18 cellular contexts compared by ENCODE assay signal in genomic region chr7:55212176-55212575, GRCh38.
"Had no signal": no experiment of that assay in that cellular context is flagged by ENCODE, and none has a peak within 500 bp of the region (broad histone marks: within the 10 kb centered on the region; RNA-seq: fewer than 3 reads in every experiment).

No MANE protein-coding gene starts in this region.

- H3K27me3 ChIP-seq: gastroesophageal sphincter, heart right ventricle, right atrium auricular region, uterus had no signal

- H3K9me3 Mint-ChIP-seq: activated CD8-positive, alpha-beta T cell treated with anti-CD3 and anti-CD28 coated beads for 36 hours; activated T-cell treated with anti-CD3 and anti-CD28 coated beads, Interleukin-2, amount 50 U/mL, for 4 hours; natural killer cell treated with Interleukin-12 subunit alpha and Interleukin-12 subunit beta and Interleukin-15 and Interleukin-18, amount 100 ng/mL, for 72 hours; stimulated activated naive CD8-positive, alpha-beta T cell treated with anti-CD3 and anti-CD28 coated beads, Interleukin-15, Interleukin-2, amounts not matched to agents 100 ng/mL and 50 ng/mL, for 24 hours; WTC11 had no signal

- H3K4me3 Mint-ChIP-seq: activated CD8-positive, alpha-beta T cell treated with anti-CD3 and anti-CD28 coated beads for 36 hours; activated T-cell treated with anti-CD3 and anti-CD28 coated beads, Interleukin-2, amount 50 U/mL, for 4 hours; natural killer cell treated with Interleukin-12 subunit alpha and Interleukin-12 subunit beta and Interleukin-15 and Interleukin-18, amount 100 ng/mL, for 72 hours; stimulated activated naive CD8-positive, alpha-beta T cell treated with anti-CD3 and anti-CD28 coated beads, Interleukin-15, Interleukin-2, amounts not matched to agents 100 ng/mL and 50 ng/mL, for 24 hours; T-helper 17 cell; WTC11 had no signal

- ATAC-seq: activated CD8-positive, alpha-beta T cell treated with anti-CD3 and anti-CD28 coated beads for 36 hours; activated T-cell treated with anti-CD3 and anti-CD28 coated beads, Interleukin-2, amount 50 U/mL, for 4 hours; T-helper 17 cell had no signal

- H3K27ac Mint-ChIP-seq: activated CD8-positive, alpha-beta T cell treated with anti-CD3 and anti-CD28 coated beads for 36 hours; natural killer cell treated with Interleukin-12 subunit alpha and Interleukin-12 subunit beta and Interleukin-15 and Interleukin-18, amount 100 ng/mL, for 72 hours; stimulated activated naive CD8-positive, alpha-beta T cell treated with anti-CD3 and anti-CD28 coated beads, Interleukin-15, Interleukin-2, amounts not matched to agents 100 ng/mL and 50 ng/mL, for 24 hours; T-helper 17 cell; WTC11 had no signal

- H3K36me3 ChIP-seq: uterus had no signal

- H3K27ac ChIP-seq: gastroesophageal sphincter, heart right ventricle, right atrium auricular region, uterus had no signal

- H3K4me1 ChIP-seq: right atrium auricular region, uterus had no signal

- DNase-seq: activated CD4-positive, alpha-beta T cell treated with anti-CD3 and anti-CD28 coated beads for 4 hours; activated CD8-positive, alpha-beta T cell treated with anti-CD3 and anti-CD28 coated beads for 36 hours; activated effector memory CD4-positive, alpha-beta T cell treated with Interleukin-2 at 50 U/mL for 16 hours; activated naive CD4-positive, alpha-beta T cell treated with anti-CD3 and anti-CD28 coated beads, Interleukin-2, amount 50 U/mL, for 16 hours; activated T-cell treated with anti-CD3 and anti-CD28 coated beads, Interleukin-2, amount 50 U/mL, for 4 hours; heart right ventricle; left cardiac atrium; mesenchymal stem cell; small intestine; stimulated activated CD4-positive, alpha-beta T cell treated with anti-CD3 and anti-CD28 coated beads, Interleukin-4, amount 100 ng/mL, for 4 hours; stimulated activated CD8-positive, alpha-beta memory T cell treated with anti-CD3 and anti-CD28 coated beads, Interleukin-4, amount 100 ng/mL, for 48 hours; T-helper 17 cell; uterus had no signal

- H3K9me3 ChIP-seq: gastroesophageal sphincter, heart right ventricle, right atrium auricular region, uterus had no signal

- H3K4me3 ChIP-seq: gastroesophageal sphincter, heart right ventricle, right atrium auricular region, uterus had no signal

- H3K27me3 Mint-ChIP-seq: stimulated activated naive CD8-positive, alpha-beta T cell treated with anti-CD3 and anti-CD28 coated beads, Interleukin-15, Interleukin-2, amounts not matched to agents 100 ng/mL and 50 ng/mL, for 24 hours had no signal

- H3K4me1 Mint-ChIP-seq: T-helper 17 cell had no signal

- H3K36me3 Mint-ChIP-seq: natural killer cell treated with Interleukin-12 subunit alpha and Interleukin-12 subunit beta and Interleukin-15 and Interleukin-18, amount 100 ng/mL, for 72 hours; WTC11 had no signal
